7 cellular contexts compared by ENCODE assay signal in genomic region chr11:106317208-106317773, GRCh38.
DNase-seq lines count a peak whose midpoint lies in the region; ATAC-seq, FAIRE-seq and TF ChIP-seq lines count a peak whose summit lies in the region.
"Not testable (repeated sequence)": the region's sequence is repeated elsewhere in the genome, so short reads cannot be mapped to it uniquely, and the experiment has no call there.

No MANE protein-coding gene starts in this region.

- not testable (repeated sequence) for H3K27ac Mint-ChIP-seq in activated CD4-positive, alpha-beta T cell treated with anti-CD3 and anti-CD28 coated beads, Interleukin-2, amount 10 ng/mL, durations not matched to agents 24 days and 14 days; glutamatergic neuron (ENCODE audit: unreplicated experiment); stimulated activated naive CD8-positive, alpha-beta T cell treated with anti-CD3 and anti-CD28 coated beads, Interleukin-15, amount 100 ng/mL, for 72 hours
- peak overlapping the region; percentile 96 for H3K27ac Mint-ChIP-seq in neural crest cell (ENCODE audit: unreplicated experiment)

- not testable (repeated sequence) for H3K27me3 ChIP-seq in testis

- not testable (repeated sequence) for H3K36me3 ChIP-seq in kidney (ENCODE audit: control insufficient read depth in 1 of 2, insufficient read depth in 2 of 2, low read length in 2 of 2); testis (ENCODE audit: low read depth, missing control alignments)

- H3K36me3 Mint-ChIP-seq in activated CD4-positive, alpha-beta T cell treated with anti-CD3 and anti-CD28 coated beads, Interleukin-2, amount 10 ng/mL, durations not matched to agents 24 days and 14 days (ENCODE audit: low read depth), result not testable (repeated sequence)
- H3K36me3 Mint-ChIP-seq in glutamatergic neuron (ENCODE audit: unreplicated experiment) (peaks cover 13% of the 10 kb centered on the region), neural crest cell (ENCODE audit: low read depth) (peaks cover 11% of the 10 kb centered on the region)

- TF ChIP-seq POLR2A in testis (IDR thresholded peaks at IDR 0.05), result not testable (repeated sequence)

- H3K27me3 Mint-ChIP-seq in activated CD4-positive, alpha-beta T cell treated with anti-CD3 and anti-CD28 coated beads, Interleukin-2, amount 10 ng/mL, durations not matched to agents 24 days and 14 days; glutamatergic neuron (ENCODE audit: unreplicated experiment); neural crest cell (ENCODE audit: low read depth); stimulated activated naive CD8-positive, alpha-beta T cell treated with anti-CD3 and anti-CD28 coated beads, Interleukin-15, amount 100 ng/mL, for 72 hours: not testable (repeated sequence)

- H3K4me3 ChIP-seq in kidney (ENCODE audit: low read length in 2 of 2), result not testable (repeated sequence)
- H3K4me3 ChIP-seq in testis, result peak overlapping the region; percentile 7 to 23

- 74 to 88% methylated on average over 5 to 28 of the region's 36 CpGs for WGBS in testis, 2 donors

- not testable (repeated sequence) for FAIRE-seq in kidney (lab: Jason Lieb, UNC)

- not testable (repeated sequence) for ATAC-seq in Right ventricle myocardium inferior
- ATAC-seq in stimulated activated naive CD8-positive, alpha-beta T cell treated with anti-CD3 and anti-CD28 coated beads, Interleukin-15, amount 100 ng/mL, for 72 hours, result peak; percentile 74

- TF ChIP-seq CTCF in glutamatergic neuron (IDR thresholded peaks at IDR 0.05; ENCODE audit: partially characterized antibody, unreplicated experiment); kidney (IDR thresholded peaks at IDR 0.05; ENCODE audit: borderline replicate concordance, extremely low read depth, insufficient read depth); neural crest cell (conservative IDR thresholded peaks at IDR 0.05); testis (IDR thresholded peaks at IDR 0.05): not testable (repeated sequence)

- H3K9me3 ChIP-seq in kidney (ENCODE audit: control insufficient read depth in 1 of 2, low read length in 2 of 2); testis: not testable (repeated sequence)

- H3K4me3 Mint-ChIP-seq in activated CD4-positive, alpha-beta T cell treated with anti-CD3 and anti-CD28 coated beads, Interleukin-2, amount 10 ng/mL, durations not matched to agents 24 days and 14 days; glutamatergic neuron (ENCODE audit: unreplicated experiment); neural crest cell; stimulated activated naive CD8-positive, alpha-beta T cell treated with anti-CD3 and anti-CD28 coated beads, Interleukin-15, amount 100 ng/mL, for 72 hours: not testable (repeated sequence)

- not testable (repeated sequence) for H3K4me1 ChIP-seq in kidney (ENCODE audit: control insufficient read depth in 1 of 2, insufficient read depth in 1 of 2, low read depth in 1 of 2, low read length in 2 of 2); testis

- not testable (repeated sequence) for H3K9me3 Mint-ChIP-seq in activated CD4-positive, alpha-beta T cell treated with anti-CD3 and anti-CD28 coated beads, Interleukin-2, amount 10 ng/mL, durations not matched to agents 24 days and 14 days; glutamatergic neuron (ENCODE audit: unreplicated experiment); stimulated activated naive CD8-positive, alpha-beta T cell treated with anti-CD3 and anti-CD28 coated beads, Interleukin-15, amount 100 ng/mL, for 72 hours
- H3K9me3 Mint-ChIP-seq in neural crest cell, result peaks cover 12% of the 10 kb centered on the region

- intact Hi-C loops in activated CD4-positive, alpha-beta T cell treated with anti-CD3 and anti-CD28 coated beads, Interleukin-2, amount 10 ng/mL, durations not matched to agents 24 days and 14 days (cut with micrococcal nuclease); Right ventricle myocardium inferior (cut with DNase I); kidney (cut with DNase I); testis (cut with DNase I; ENCODE audit: low total_unique reads): not testable (repeated sequence)

- H3K9ac ChIP-seq in kidney (ENCODE audit: low read length in 2 of 2), result not testable (repeated sequence)

- H3K4me1 Mint-ChIP-seq in activated CD4-positive, alpha-beta T cell treated with anti-CD3 and anti-CD28 coated beads, Interleukin-2, amount 10 ng/mL, durations not matched to agents 24 days and 14 days; stimulated activated naive CD8-positive, alpha-beta T cell treated with anti-CD3 and anti-CD28 coated beads, Interleukin-15, amount 100 ng/mL, for 72 hours: not testable (repeated sequence)
- H3K4me1 Mint-ChIP-seq in glutamatergic neuron (ENCODE audit: low read depth, unreplicated experiment), result peaks cover 12% of the 10 kb centered on the region
- peaks cover 13% of the 10 kb centered on the region for H3K4me1 Mint-ChIP-seq in neural crest cell

- DNase-seq in activated CD4-positive, alpha-beta T cell treated with anti-CD3 and anti-CD28 coated beads, Interleukin-2, amount 10 ng/mL, durations not matched to agents 24 days and 14 days, result peak; percentile 29
- DNase-seq in glutamatergic neuron (peak; percentile 21), Right ventricle myocardium inferior (ENCODE audit: missing footprints) (peak; percentile 32), kidney (peak; percentile 60)
- DNase-seq in neural crest cell (ENCODE audit: low read depth, low spot score); stimulated activated naive CD8-positive, alpha-beta T cell treated with anti-CD3 and anti-CD28 coated beads, Interleukin-15, amount 100 ng/mL, for 72 hours; testis: not testable (repeated sequence)

- H3K27ac ChIP-seq in kidney (ENCODE audit: low read depth in 2 of 2, low read length in 2 of 2); testis: not testable (repeated sequence)
